In genomic region chr20:17650816-17651760, GRCh38 we compare ENCODE assay signal across 14 cellular contexts. TPM values are rescaled to one million over a fixed set of nuclear protein-coding genes. Genes with fewer than 3 reads are reported as not detected.
DNase-seq lines count a peak whose midpoint lies in the region; ATAC-seq and TF ChIP-seq lines count a peak whose summit lies in the region.
"Had no signal": no experiment of that assay in that cellular context is flagged by ENCODE, and none has a peak within 500 bp of the region (broad histone marks: within the 10 kb centered on the region; RNA-seq: fewer than 3 reads in every experiment).

No MANE protein-coding gene starts in this region.

- H3K27me3 ChIP-seq in mammary epithelial cell (ENCODE audit: insufficient read depth, low read length) = no peaks in the 10 kb centered on the region
- H3K27me3 ChIP-seq in upper lobe of right lung = no peaks in the 10 kb centered on the region
- H3K27me3 ChIP-seq: ascending aorta had no signal

- no peak overlapping the region for H3K27ac Mint-ChIP-seq in MCF 10A (ENCODE audit: low read depth, unreplicated experiment)

- in situ Hi-C loops in mammary epithelial cell (cut with MboI; ENCODE audit: low sequenced_read_pairs in 2 of 2) = loop anchor here in 1 of 2 donors (10.0 kb wide), 1 partner anchor 64 kb away; no protein-coding TSS in a partner anchor

- H3K4me3 Mint-ChIP-seq in MCF 10A (ENCODE audit: unreplicated experiment) = no peak overlapping the region

- H3K9ac ChIP-seq in mammary epithelial cell (ENCODE audit: insufficient read depth, low read length) (no peak overlapping the region), SK-N-MC (ENCODE audit: insufficient read length) (no peak overlapping the region)

- H3K4me2 ChIP-seq in mammary epithelial cell (ENCODE audit: insufficient read depth, low read depth, low read length) = no peak overlapping the region

- peaks cover 98% of the 10 kb centered on the region for H3K79me2 ChIP-seq in mammary epithelial cell (ENCODE audit: insufficient read depth, low read length)

- H3K4me1 ChIP-seq in mammary epithelial cell (ENCODE audit: insufficient read depth, low read length) (peaks cover 4% of the 10 kb centered on the region), upper lobe of right lung (peaks cover 61% of the 10 kb centered on the region)

- DNase-seq in MCF 10A (ENCODE audit: unreplicated experiment) = peak; percentile 21
- DNase-seq in mammary epithelial cell = no peak
- DNase-seq in SK-N-MC (ENCODE audit: low read depth, low spot score) = no peak
- peak; percentile 41 for DNase-seq in iris pigment epithelial cell (ENCODE audit: low read depth)
- peak; percentile 39 for DNase-seq in upper lobe of right lung
- DNase-seq in NCI-H2107 treated with DMSO at 0.1 percent for 48 hours (lab: John Stamatoyannopoulos, UW; ENCODE audit: unreplicated experiment) = no peak
- DNase-seq in DMS79 treated with DMSO at 0.1 percent for 48 hours (lab: John Stamatoyannopoulos, UW) = no peak
- DNase-seq: effector CD8-positive, alpha-beta T cell; NK-92 treated with Interleukin-12 subunit alpha and Interleukin-12 subunit beta, amount 100 ng/mL, for 24 hours had no signal

- ATAC-seq in upper lobe of right lung (peak; percentile 7), GM21390 (IDR thresholded peaks at IDR 0.05; ENCODE audit: unreplicated experiment) (no peak)
- ATAC-seq: activated CD4-positive, CD25-positive, alpha-beta regulatory T cell treated with anti-CD3 and anti-CD28 coated beads, Interleukin-2, amount 50 U/mL, for 24 hours had no signal

- dilution Hi-C loops in mammary epithelial cell (cut with HindIII; ENCODE audit: low sequenced_read_pairs) = no loop called here

- peaks cover 22% of the 10 kb centered on the region for H3K36me3 Mint-ChIP-seq in MCF 10A (ENCODE audit: insufficient read depth, unreplicated experiment)

- BruUV-seq in MCF 10A (replicated peaks; lab: Mats Ljungman, UMichigan) (no TSS peak), mammary epithelial cell (replicated peaks; lab: Mats Ljungman, UMichigan) (no TSS peak)

- H3K27ac ChIP-seq in mammary epithelial cell (ENCODE audit: insufficient read depth, low read depth, low read length) = no peak overlapping the region
- peak overlapping the region; percentile 58 for H3K27ac ChIP-seq in SK-N-MC
- H3K27ac ChIP-seq in upper lobe of right lung = no peak overlapping the region
- H3K27ac ChIP-seq: ascending aorta had no signal

- CTCF ChIA-PET in MCF 10A (lab: Yijun Ruan, JAX) = interaction anchor here (0.6 to 3.7 kb wide), 16 partner anchors 8 to 308 kb away, joined by 3 to 18 read pairs (median 3); partner anchors contain the start of gene RRBP1
- CTCF ChIA-PET in mammary epithelial cell (lab: Charles Lee; ENCODE audit: low non-redundant PET) = interaction anchor here (0.6 kb wide), 1 partner anchor 31 kb away, joined by 3 read pairs; no protein-coding TSS in a partner anchor

- no peak overlapping the region for H3K4me3 ChIP-seq in mammary epithelial cell (replicated peaks in 1 of 3; ENCODE audit: insufficient read depth in 1 of 3, low read depth in 2 of 3, low read length in 3 of 3)
- peak overlapping the region; percentile 19; the same call in 1 of the 2 replicates for H3K4me3 ChIP-seq in SK-N-MC
- H3K4me3 ChIP-seq in upper lobe of right lung = no peak overlapping the region
- H3K4me3 ChIP-seq: ascending aorta had no signal

- peaks cover 13% of the 10 kb centered on the region for H3K36me3 ChIP-seq in mammary epithelial cell (ENCODE audit: insufficient read depth, low read length)
- H3K36me3 ChIP-seq in SK-N-MC (ENCODE audit: insufficient read depth, low read length) = no peaks in the 10 kb centered on the region
- peaks cover 16% of the 10 kb centered on the region for H3K36me3 ChIP-seq in upper lobe of right lung
- H3K36me3 ChIP-seq: ascending aorta had no signal

- peaks cover 2% of the 10 kb centered on the region for H3K4me1 Mint-ChIP-seq in MCF 10A (ENCODE audit: insufficient read depth, unreplicated experiment)

- no peaks in the 10 kb centered on the region for H3K9me3 Mint-ChIP-seq in MCF 10A (ENCODE audit: unreplicated experiment)

- 84% methylated on average over 17 of the region's 18 CpGs for WGBS in mammary epithelial cell (ENCODE audit: low coverage, missing lambda C conversion rate)

- no peak overlapping the region for H2AFZ ChIP-seq in mammary epithelial cell (ENCODE audit: low read depth, low read length)

- no peaks in the 10 kb centered on the region for H3K27me3 Mint-ChIP-seq in MCF 10A (ENCODE audit: insufficient read depth, unreplicated experiment)

- peaks cover 2% of the 10 kb centered on the region for H4K20me1 ChIP-seq in mammary epithelial cell (ENCODE audit: insufficient read depth, low read length)

- intact Hi-C loops in MCF 10A (cut with micrococcal nuclease) (no loop called here), mammary epithelial cell (cut with micrococcal nuclease) (no loop called here), upper lobe of right lung (cut with DNase I) (no loop called here)

- TF ChIP-seq CTCF in MCF 10A (IDR thresholded peaks at IDR 0.05; ENCODE audit: unreplicated experiment) = no peak
- TF ChIP-seq CTCF in mammary epithelial cell (conservative IDR thresholded peaks at IDR 0.05 in 1 of 2, IDR thresholded peaks at IDR 0.05 in 1 of 2; ENCODE audit: extremely low read depth in 1 of 2, insufficient read depth in 1 of 2, low read depth in 1 of 2, low read length in 2 of 2) = no peak
- no peak for TF ChIP-seq CTCF in upper lobe of right lung (IDR thresholded peaks at IDR 0.05)

- POLR2A ChIA-PET in MCF 10A (lab: Yijun Ruan, JAX) = no interaction called here

- H3K9me3 ChIP-seq in mammary epithelial cell (replicated peaks; ENCODE audit: insufficient read depth, low read length) (no peaks in the 10 kb centered on the region), SK-N-MC (ENCODE audit: low read depth, low read length) (no peaks in the 10 kb centered on the region), upper lobe of right lung (no peaks in the 10 kb centered on the region)
- H3K9me3 ChIP-seq: ascending aorta had no signal

RNA-seq across cellular contexts. Expression of gene RRBP1, which starts 31.0 kb away (rescaled TPM):
- 203 and 244 TPM in 2 replicates for total RNA-seq in MCF 10A (2022)
- 100 to 1,000 TPM in 1 of 2 donors, 10 to 100 TPM in 1; 85.2 to 230 TPM for total RNA-seq in mammary epithelial cell
- polyA plus RNA-seq in mammary epithelial cell = 82.9 TPM
- 145 TPM for polyA minus RNA-seq in mammary epithelial cell
- 166 TPM for total RNA-seq in upper lobe of right lung

RNA-seq across cellular contexts. Expression of gene BANF2, which starts 48.7 kb away (rescaled TPM):
- total RNA-seq in MCF 10A (2022) (not detected in 2 replicates), mammary epithelial cell (not detected), upper lobe of right lung (not detected)
- not detected for polyA plus RNA-seq in mammary epithelial cell
- not detected for polyA minus RNA-seq in mammary epithelial cell
- total RNA-seq: ascending aorta, skeletal muscle tissue had no signal
- polyA plus RNA-seq: neural cell had no signal

Comparison
In these comparisons a context has a peak if more than half of its experiments do, and no peak if none do; other contexts are left out.
1. DNase-seq: peak in MCF 10A (single experiment), iris pigment epithelial cell (single experiment) and upper lobe of right lung (single experiment); none in mammary epithelial cell (single experiment), SK-N-MC (single experiment), NCI-H2107 treated with DMSO at 0.1 percent for 48 hours (single experiment) and DMS79 treated with DMSO at 0.1 percent for 48 hours (single experiment).